Comparison of ENCODE assay signal across 2 cellular contexts in genomic region chr3:14144423-14145075, GRCh38.
TF ChIP-seq lines count a peak whose summit lies in the region.

No MANE protein-coding gene starts in this region.

TF ChIP-seq in HEK293, 187 proteins besides CTCF, POLR2A, EP300 and RAD21 (continued from another document and continues in another):
- TF ChIP-seq AEBP2 (tag by site-specific recombination; IDR thresholded peaks at IDR 0.05; ENCODE audit: borderline replicate concordance), result no peak
- TF ChIP-seq ZBTB21 (tag by site-specific recombination; IDR thresholded peaks at IDR 0.05), result 0 out of 2 replicates have a peak, but pooled peaks have one; percentile 40
- no peak for TF ChIP-seq ZNF362 (tag by site-specific recombination; IDR thresholded peaks at IDR 0.05)
- TF ChIP-seq ZNF645 (tag by site-specific recombination; IDR thresholded peaks at IDR 0.05), result no peak
- no peak for TF ChIP-seq ZNF701 (tag by site-specific recombination; IDR thresholded peaks at IDR 0.05)
- TF ChIP-seq KLF8 (tag by site-specific recombination; IDR thresholded peaks at IDR 0.05), result 0 out of 2 replicates have a peak, but pooled peaks have one; percentile 19
- TF ChIP-seq ZNF629 (tag by site-specific recombination; IDR thresholded peaks at IDR 0.05), result peak; percentile 79
- 0 out of 2 replicates have a peak, but pooled peaks have one; percentile 17 for TF ChIP-seq PATZ1 (tag by site-specific recombination; IDR thresholded peaks at IDR 0.05)
- TF ChIP-seq SP7 (tag by site-specific recombination; IDR thresholded peaks at IDR 0.05), result peak; percentile 82
- TF ChIP-seq, protein P1, sequence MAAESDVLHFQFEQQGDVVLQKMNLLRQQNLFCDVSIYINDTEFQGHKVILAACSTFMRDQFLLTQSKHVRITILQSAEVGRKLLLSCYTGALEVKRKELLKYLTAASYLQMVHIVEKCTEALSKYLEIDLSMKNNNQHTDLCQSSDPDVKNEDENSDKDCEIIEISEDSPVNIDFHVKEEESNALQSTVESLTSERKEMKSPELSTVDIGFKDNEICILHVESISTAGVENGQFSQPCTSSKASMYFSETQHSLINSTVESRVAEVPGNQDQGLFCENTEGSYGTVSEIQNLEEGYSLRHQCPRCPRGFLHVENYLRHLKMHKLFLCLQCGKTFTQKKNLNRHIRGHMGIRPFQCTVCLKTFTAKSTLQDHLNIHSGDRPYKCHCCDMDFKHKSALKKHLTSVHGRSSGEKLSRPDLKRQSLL (tag by site-specific recombination; IDR thresholded peaks at IDR 0.05), result no peak
- TF ChIP-seq ZNF214 (tag by site-specific recombination; IDR thresholded peaks at IDR 0.05; ENCODE audit: borderline replicate concordance), result no peak
- TF ChIP-seq, protein P2, sequence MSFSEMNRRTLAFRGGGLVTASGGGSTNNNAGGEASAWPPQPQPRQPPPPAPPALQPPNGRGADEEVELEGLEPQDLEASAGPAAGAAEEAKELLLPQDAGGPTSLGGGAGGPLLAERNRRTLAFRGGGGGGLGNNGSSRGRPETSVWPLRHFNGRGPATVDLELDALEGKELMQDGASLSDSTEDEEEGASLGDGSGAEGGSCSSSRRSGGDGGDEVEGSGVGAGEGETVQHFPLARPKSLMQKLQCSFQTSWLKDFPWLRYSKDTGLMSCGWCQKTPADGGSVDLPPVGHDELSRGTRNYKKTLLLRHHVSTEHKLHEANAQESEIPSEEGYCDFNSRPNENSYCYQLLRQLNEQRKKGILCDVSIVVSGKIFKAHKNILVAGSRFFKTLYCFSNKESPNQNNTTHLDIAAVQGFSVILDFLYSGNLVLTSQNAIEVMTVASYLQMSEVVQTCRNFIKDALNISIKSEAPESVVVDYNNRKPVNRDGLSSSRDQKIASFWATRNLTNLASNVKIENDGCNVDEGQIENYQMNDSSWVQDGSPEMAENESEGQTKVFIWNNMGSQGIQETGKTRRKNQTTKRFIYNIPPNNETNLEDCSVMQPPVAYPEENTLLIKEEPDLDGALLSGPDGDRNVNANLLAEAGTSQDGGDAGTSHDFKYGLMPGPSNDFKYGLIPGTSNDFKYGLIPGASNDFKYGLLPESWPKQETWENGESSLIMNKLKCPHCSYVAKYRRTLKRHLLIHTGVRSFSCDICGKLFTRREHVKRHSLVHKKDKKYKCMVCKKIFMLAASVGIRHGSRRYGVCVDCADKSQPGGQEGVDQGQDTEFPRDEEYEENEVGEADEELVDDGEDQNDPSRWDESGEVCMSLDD (tag by site-specific recombination; IDR thresholded peaks at IDR 0.05), result no peak
- no peak for TF ChIP-seq ZNF707 (tag by site-specific recombination; IDR thresholded peaks at IDR 0.05)

TF ChIP-seq in K562, 482 proteins besides CTCF, POLR2A, EP300 and RAD21 (continued from another document and continues in another):
- TF ChIP-seq HMG20B (CRISPR knock-in tag; IDR thresholded peaks at IDR 0.05) (no peak), CC2D1A (IDR thresholded peaks at IDR 0.05) (no peak), KLF1 (tag; IDR thresholded peaks at IDR 0.05) (no peak), LEF1 (IDR thresholded peaks at IDR 0.05) (no peak; the same call in 1 of the 2 replicates), ZNF23 (CRISPR knock-in tag; IDR thresholded peaks at IDR 0.05) (no peak), ETS2 (tag; IDR thresholded peaks at IDR 0.05; ENCODE audit: borderline replicate concordance, poor library complexity, severe bottlenecking) (no peak), ZNF146 (CRISPR knock-in tag; IDR thresholded peaks at IDR 0.05; ENCODE audit: unreplicated experiment) (no peak), HLTF (IDR thresholded peaks at IDR 0.05) (no peak), DLX4 (CRISPR knock-in tag; IDR thresholded peaks at IDR 0.05) (no peak), ZKSCAN1 (IDR thresholded peaks at IDR 0.05; ENCODE audit: low read depth, low read length) (no peak), MAFK (IDR thresholded peaks at IDR 0.05; ENCODE audit: low read length) (no peak), SMAD1 (IDR thresholded peaks at IDR 0.05; ENCODE audit: low read depth, low read length, partially characterized antibody) (peak; percentile 63), CREB3L1 (IDR thresholded peaks at IDR 0.05; ENCODE audit: borderline replicate concordance, low read depth) (no peak), YY1 (IDR thresholded peaks at IDR 0.05; ENCODE audit: borderline replicate concordance in 1 of 3, control insufficient read depth in 1 of 3, extremely low read depth in 1 of 3, insufficient read depth in 3 of 3, insufficient read length in 1 of 3, insufficient replicate concordance in 2 of 3, low read depth in 1 of 3, low read length in 2 of 3) (no peak), ZMIZ1 (IDR thresholded peaks at IDR 0.05; ENCODE audit: low read depth in 2 of 2, low read length in 2 of 2) (no peak), GATAD2B (IDR thresholded peaks at IDR 0.05; ENCODE audit: borderline replicate concordance) (no peak), ZNF436 (CRISPR knock-in tag; IDR thresholded peaks at IDR 0.05) (no peak), FOXJ3 (CRISPR knock-in tag; IDR thresholded peaks at IDR 0.05) (peak; percentile 98), SMC3 (conservative IDR thresholded peaks at IDR 0.05; ENCODE audit: insufficient read depth, low read depth, low read length) (no peak), KAT2B (IDR thresholded peaks at IDR 0.05; ENCODE audit: low read depth, low read length) (no peak), MEIS2 (IDR thresholded peaks at IDR 0.05; ENCODE audit: partially characterized antibody) (peak; percentile 54), ZNF165 (CRISPR knock-in tag; IDR thresholded peaks at IDR 0.05; ENCODE audit: borderline replicate concordance) (no peak), ZNF561 (CRISPR knock-in tag; conservative IDR thresholded peaks at IDR 0.05) (no peak), ZNF696 (CRISPR knock-in tag; conservative IDR thresholded peaks at IDR 0.05) (no peak), RAD51 (IDR thresholded peaks at IDR 0.05; ENCODE audit: borderline replicate concordance, low read depth) (no peak), KAT7 (CRISPR knock-in tag; IDR thresholded peaks at IDR 0.05; ENCODE audit: borderline replicate concordance) (no peak), ZNF592 (IDR thresholded peaks at IDR 0.05) (no peak), ZNF444 (CRISPR knock-in tag; IDR thresholded peaks at IDR 0.05) (no peak), SP1 (CRISPR knock-in tag; IDR thresholded peaks at IDR 0.05) (no peak; the same call in 1 of the 2 replicates), CCNT2 (IDR thresholded peaks at IDR 0.05; ENCODE audit: borderline replicate concordance, extremely low read depth, insufficient read length, low read depth, low read length) (no peak), NFYB (IDR thresholded peaks at IDR 0.05; ENCODE audit: extremely low read depth, insufficient read length) (no peak)
- TF ChIP-seq, protein P3, sequence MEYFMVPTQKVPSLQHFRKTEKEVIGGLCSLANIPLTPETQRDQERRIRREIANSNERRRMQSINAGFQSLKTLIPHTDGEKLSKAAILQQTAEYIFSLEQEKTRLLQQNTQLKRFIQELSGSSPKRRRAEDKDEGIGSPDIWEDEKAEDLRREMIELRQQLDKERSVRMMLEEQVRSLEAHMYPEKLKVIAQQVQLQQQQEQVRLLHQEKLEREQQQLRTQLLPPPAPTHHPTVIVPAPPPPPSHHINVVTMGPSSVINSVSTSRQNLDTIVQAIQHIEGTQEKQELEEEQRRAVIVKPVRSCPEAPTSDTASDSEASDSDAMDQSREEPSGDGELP (CRISPR knock-in tag; IDR thresholded peaks at IDR 0.05; ENCODE audit: borderline replicate concordance), result peak; percentile 67; the same call in 1 of the 2 replicates
- TF ChIP-seq, protein P4, sequence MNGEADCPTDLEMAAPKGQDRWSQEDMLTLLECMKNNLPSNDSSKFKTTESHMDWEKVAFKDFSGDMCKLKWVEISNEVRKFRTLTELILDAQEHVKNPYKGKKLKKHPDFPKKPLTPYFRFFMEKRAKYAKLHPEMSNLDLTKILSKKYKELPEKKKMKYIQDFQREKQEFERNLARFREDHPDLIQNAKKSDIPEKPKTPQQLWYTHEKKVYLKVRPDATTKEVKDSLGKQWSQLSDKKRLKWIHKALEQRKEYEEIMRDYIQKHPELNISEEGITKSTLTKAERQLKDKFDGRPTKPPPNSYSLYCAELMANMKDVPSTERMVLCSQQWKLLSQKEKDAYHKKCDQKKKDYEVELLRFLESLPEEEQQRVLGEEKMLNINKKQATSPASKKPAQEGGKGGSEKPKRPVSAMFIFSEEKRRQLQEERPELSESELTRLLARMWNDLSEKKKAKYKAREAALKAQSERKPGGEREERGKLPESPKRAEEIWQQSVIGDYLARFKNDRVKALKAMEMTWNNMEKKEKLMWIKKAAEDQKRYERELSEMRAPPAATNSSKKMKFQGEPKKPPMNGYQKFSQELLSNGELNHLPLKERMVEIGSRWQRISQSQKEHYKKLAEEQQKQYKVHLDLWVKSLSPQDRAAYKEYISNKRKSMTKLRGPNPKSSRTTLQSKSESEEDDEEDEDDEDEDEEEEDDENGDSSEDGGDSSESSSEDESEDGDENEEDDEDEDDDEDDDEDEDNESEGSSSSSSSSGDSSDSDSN (IDR thresholded peaks at IDR 0.05; ENCODE audit: borderline replicate concordance in 1 of 2, low read depth in 2 of 2, low read length in 2 of 2), result 0 out of 4 replicates have a peak, but pooled peaks of 1 of the 2 experiments have one; percentile 41
- TF ChIP-seq, protein P5, sequence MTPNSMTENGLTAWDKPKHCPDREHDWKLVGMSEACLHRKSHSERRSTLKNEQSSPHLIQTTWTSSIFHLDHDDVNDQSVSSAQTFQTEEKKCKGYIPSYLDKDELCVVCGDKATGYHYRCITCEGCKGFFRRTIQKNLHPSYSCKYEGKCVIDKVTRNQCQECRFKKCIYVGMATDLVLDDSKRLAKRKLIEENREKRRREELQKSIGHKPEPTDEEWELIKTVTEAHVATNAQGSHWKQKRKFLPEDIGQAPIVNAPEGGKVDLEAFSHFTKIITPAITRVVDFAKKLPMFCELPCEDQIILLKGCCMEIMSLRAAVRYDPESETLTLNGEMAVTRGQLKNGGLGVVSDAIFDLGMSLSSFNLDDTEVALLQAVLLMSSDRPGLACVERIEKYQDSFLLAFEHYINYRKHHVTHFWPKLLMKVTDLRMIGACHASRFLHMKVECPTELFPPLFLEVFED (CRISPR knock-in tag; conservative IDR thresholded peaks at IDR 0.05), result 0 out of 2 replicates have a peak, but pooled peaks have one; percentile 53
- TF ChIP-seq, protein P6, sequence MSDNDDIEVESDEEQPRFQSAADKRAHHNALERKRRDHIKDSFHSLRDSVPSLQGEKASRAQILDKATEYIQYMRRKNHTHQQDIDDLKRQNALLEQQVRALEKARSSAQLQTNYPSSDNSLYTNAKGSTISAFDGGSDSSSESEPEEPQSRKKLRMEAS (CRISPR knock-in tag; IDR thresholded peaks at IDR 0.05), result no peak
